In genomic region chr3:126582286-126582685, GRCh38 we compare ENCODE assay signal across 22 cellular contexts.
"Had no signal": no experiment of that assay in that cellular context is flagged by ENCODE, and none has a peak within 500 bp of the region (broad histone marks: within the 10 kb centered on the region; RNA-seq: fewer than 3 reads in every experiment).

No MANE protein-coding gene starts in this region.

- ATAC-seq: activated CD4-positive, CD25-positive, alpha-beta regulatory T cell treated with anti-CD3 and anti-CD28 coated beads, Interleukin-2, amount 50 U/mL, for 24 hours; activated CD8-positive, alpha-beta T cell treated with anti-CD3 and anti-CD28 coated beads for 36 hours; Panc1; Right ventricle myocardium inferior had no signal

- DNase-seq: activated CD4-positive, alpha-beta T cell treated with anti-CD3 and anti-CD28 coated beads for 4 hours; activated CD8-positive, alpha-beta memory T cell treated with anti-CD3 and anti-CD28 coated beads, Interleukin-2, amount 50 U/mL, for 4 hours; activated CD8-positive, alpha-beta T cell treated with anti-CD3 and anti-CD28 coated beads for 36 hours; activated naive CD4-positive, alpha-beta T cell treated with anti-CD3 and anti-CD28 coated beads, Interleukin-2, amount 50 U/mL, for 16 hours; activated naive CD8-positive, alpha-beta T cell treated with anti-CD3 and anti-CD28 coated beads, Interleukin-2, amount 10 ng/mL, durations not matched to agents 7 days and 5 days; adrenal gland; anterior cingulate cortex; cerebellar nuclear complex; KG1; NCI-H1092; NCI-H1417; NCI-H187 treated with DMSO at 0.1 percent for 48 hours; NCI-H2081 treated with DMSO at 0.1 percent for 48 hours; NCI-H510A treated with DMSO at 0.1 percent for 48 hours; NCI-H774; NK-92 treated with Interleukin-12 subunit alpha and Interleukin-12 subunit beta, amount 100 ng/mL, for 24 hours; OCI-M1; RPMI8226; T-helper 1 cell had no signal
